Comparison of ENCODE assay signal across 33 cellular contexts in the genomic region with DNA sequence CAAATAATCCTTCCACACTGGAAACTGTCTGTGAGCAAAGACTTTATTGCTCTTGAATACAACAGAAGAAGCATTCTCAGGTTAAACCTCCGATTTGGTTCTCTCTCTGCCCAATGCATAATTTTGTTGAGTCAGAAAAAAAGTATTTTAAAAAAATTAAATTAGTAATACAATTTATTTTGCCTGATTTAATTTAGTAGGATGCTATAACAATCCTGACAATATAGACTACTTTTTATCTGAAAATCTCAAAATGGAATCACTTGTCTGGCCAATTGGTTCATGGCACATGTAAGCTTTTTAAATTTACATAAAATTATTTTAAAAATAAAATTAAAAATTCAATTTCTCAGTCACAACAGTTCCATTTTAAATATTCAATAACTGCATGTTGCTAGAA.
"Had no signal": no experiment of that assay in that cellular context is flagged by ENCODE, and none has a peak within 500 bp of the region (broad histone marks: within the 10 kb centered on the region; RNA-seq: fewer than 3 reads in every experiment).

No MANE protein-coding gene starts in this region.

- FAIRE-seq: astrocyte, bronchial epithelial cell had no signal

- H3K4me3 ChIP-seq: adrenal gland, ascending aorta, body of pancreas, breast epithelium, cardiac muscle cell had no signal

- H3K4me1 ChIP-seq: adrenal gland, ascending aorta, body of pancreas, breast epithelium had no signal

- ATAC-seq: activated naive CD4-positive, alpha-beta T cell treated with anti-CD3 and anti-CD28 coated beads, Interleukin-2, amount 50 U/mL, for 72 hours; activated naive CD8-positive, alpha-beta T cell treated with anti-CD3 and anti-CD28 coated beads, Interleukin-2, amount 50 U/mL, for 24 hours; activated T-cell treated with anti-CD3 and anti-CD28 coated beads, Interleukin-2, amount 50 U/mL, for 4 hours; activated T-cell treated with anti-CD3 and anti-CD28 coated beads, Interleukin-2, amount 50 U/mL, for 72 hours; activated T-helper 17 cell treated with anti-CD3 and anti-CD28 coated beads, Interleukin-2, amount 50 U/mL, for 72 hours; body of pancreas had no signal

- DNase-seq: activated effector memory CD4-positive, alpha-beta T cell treated with anti-CD3 and anti-CD28 coated beads, Interleukin-2, amount 50 U/mL, for 16 hours; activated effector memory CD4-positive, alpha-beta T cell treated with Interleukin-2 at 50 U/mL for 16 hours; activated gamma-delta T cell; activated gamma-delta T cell treated with Interleukin-2 at 50 U/mL for 16 hours; activated naive CD4-positive, alpha-beta T cell; activated naive CD4-positive, alpha-beta T cell treated with anti-CD3 and anti-CD28 coated beads for 36 hours; activated naive CD4-positive, alpha-beta T cell treated with anti-CD3 and anti-CD28 coated beads, Interleukin-2, amount 10 ng/mL, durations not matched to agents 7 days and 5 days; activated naive CD4-positive, alpha-beta T cell treated with anti-CD3 and anti-CD28 coated beads, Interleukin-2, amount 50 U/mL, for 16 hours; activated naive CD4-positive, alpha-beta T cell treated with Interleukin-2 at 50 U/mL for 16 hours; activated naive CD8-positive, alpha-beta T cell treated with anti-CD3 and anti-CD28 coated beads for 36 hours; activated naive CD8-positive, alpha-beta T cell treated with anti-CD3 and anti-CD28 coated beads, Interleukin-2, amount 10 ng/mL, durations not matched to agents 7 days and 5 days; activated naive CD8-positive, alpha-beta T cell treated with anti-CD3 and anti-CD28 coated beads, Interleukin-2, amount 50 U/mL, for 24 hours; activated T-cell treated with anti-CD3 and anti-CD28 coated beads, Interleukin-2, amount 50 U/mL, for 24 hours; activated T-cell treated with anti-CD3 and anti-CD28 coated beads, Interleukin-2, amount 50 U/mL, for 4 hours; activated T-cell treated with anti-CD3 and anti-CD28 coated beads, Interleukin-2, amount 50 U/mL, for 48 hours; activated T-cell treated with anti-CD3 and anti-CD28 coated beads, Interleukin-2, amount 50 U/mL, for 72 hours; adrenal gland; amniotic stem cell; amygdala; anterior cingulate cortex; aorta; body of pancreas; brain microvascular endothelial cell; caudate nucleus; central memory CD4-positive, alpha-beta T cell; cerebellar nuclear complex had no signal

- H3K27ac ChIP-seq: adrenal gland, ascending aorta, body of pancreas, brain microvascular endothelial cell, breast epithelium, cardiac muscle cell had no signal

- H3K27me3 ChIP-seq: adrenal gland, ascending aorta, body of pancreas, brain microvascular endothelial cell, breast epithelium, cardiac muscle cell had no signal

- H3K36me3 ChIP-seq: adrenal gland, ascending aorta, brain microvascular endothelial cell, breast epithelium, cardiac muscle cell had no signal

- H3K9me3 ChIP-seq: adrenal gland, ascending aorta, body of pancreas, breast epithelium had no signal
